In genomic region chr9:96874947-96875459, GRCh38 we compare ENCODE assay signal across 8 cellular contexts. TPM values are rescaled to one million over a fixed set of nuclear protein-coding genes. Genes with fewer than 3 reads are reported as not detected.
DNase-seq lines count a peak whose midpoint lies in the region; ATAC-seq and TF ChIP-seq lines count a peak whose summit lies in the region.

No MANE protein-coding gene starts in this region.

- peak overlapping the region; percentile 90 for H3K4me3 Mint-ChIP-seq in mesothelial cell of epicardium

- no peak for TF ChIP-seq CTCF in dorsolateral prefrontal cortex (IDR thresholded peaks at IDR 0.05 in 54 of 56, conservative IDR thresholded peaks at IDR 0.05 in 2 of 56; ENCODE audit: low read depth in 1 of 56, partially characterized antibody in 56 of 56)
- TF ChIP-seq CTCF in mesothelial cell of epicardium (IDR thresholded peaks at IDR 0.05; ENCODE audit: unreplicated experiment): no peak

- H3K27me3 ChIP-seq in SJSA1 (replicated peaks) (no peaks in the 10 kb centered on the region; the same call in 1 of the 2 replicates), dorsolateral prefrontal cortex (peaks cover 0 to 22% (median 8%) of the 10 kb centered on the region in 45 donors)

- H3K9me3 Mint-ChIP-seq in mesothelial cell of epicardium: no peaks in the 10 kb centered on the region

- intact Hi-C loops in dorsolateral prefrontal cortex (cut with DNase I): no loop called here

- no peaks in the 10 kb centered on the region for H3K9me3 ChIP-seq in SJSA1 (replicated peaks)

- peaks cover 11% of the 10 kb centered on the region for H3K4me1 Mint-ChIP-seq in mesothelial cell of epicardium

- H3K27ac ChIP-seq in SJSA1: no peak overlapping the region
- H3K27ac ChIP-seq in dorsolateral prefrontal cortex: peak overlapping the region in 25 of 59 donors; percentile 0 to 78 (median 46)

- peak overlapping the region; percentile 32 for H3K4me3 ChIP-seq in SJSA1
- H3K4me3 ChIP-seq in dorsolateral prefrontal cortex: peak overlapping the region; percentile 30 to 79 (median 63)

- H3K36me3 Mint-ChIP-seq in mesothelial cell of epicardium: no peaks in the 10 kb centered on the region

- H3K27me3 Mint-ChIP-seq in mesothelial cell of epicardium (ENCODE audit: low read depth): peaks cover 2% of the 10 kb centered on the region

- no peaks in the 10 kb centered on the region for H3K36me3 ChIP-seq in SJSA1

- H3K4me1 ChIP-seq in SJSA1 (replicated peaks): peaks cover 13% of the 10 kb centered on the region

- H3K27ac Mint-ChIP-seq in mesothelial cell of epicardium: peak overlapping the region; percentile 2

- DNase-seq in Caki2 (ENCODE audit: low read depth): peak; percentile 82
- DNase-seq in SJSA1 (ENCODE audit: low read depth in 1 of 2, low spot score in 2 of 2): peak in 1 of 2 experiments; percentile 32
- no peak for DNase-seq in dorsolateral prefrontal cortex
- no peak for DNase-seq in mesothelial cell of epicardium (ENCODE audit: low spot score in 2 of 2, unreplicated experiment in 2 of 2)
- no peak for DNase-seq in HUDEP-2 (lab: John Stamatoyannopoulos, UW; ENCODE audit: unreplicated experiment in 76 of 76)
- DNase-seq in CD1c-positive myeloid dendritic cell (ENCODE audit: extremely low spot score): no peak

- in situ Hi-C loops in Caki2 (cut with HindIII; ENCODE audit: low pct_unique_long_range_greater_than_20kb, low sequenced_read_pairs): no loop called here

- ATAC-seq in GM19438 (IDR thresholded peaks at IDR 0.05; ENCODE audit: low read depth, unreplicated experiment) (peak; percentile 46), HG03442 (IDR thresholded peaks at IDR 0.05; ENCODE audit: unreplicated experiment) (peak; percentile 69)

RNA-seq across cellular contexts. Expression of gene ZNF782, which starts 20.7 kb away (rescaled TPM):
- total RNA-seq in Caki2 (2014; rRNA removed; shearing (Covaris generic); ENCODE audit: low replicate concordance): 1.6 and 5.9 TPM in 2 replicates
- total RNA-seq in SJSA1 (2014; rRNA removed; shearing (Covaris generic)): 1.6 and 6.8 TPM in 2 replicates
- total RNA-seq in dorsolateral prefrontal cortex (10 to 100 TPM; 10.1 to 22.8 (median 15.5) TPM), mesothelial cell of epicardium (9.9 to 10.8 TPM (median 10.6 TPM) in 3 replicates)

RNA-seq across cellular contexts. Expression of gene NUTM2G, which starts 53.6 kb away (rescaled TPM):
- not detected in 2 replicates for total RNA-seq in Caki2 (2014; rRNA removed; shearing (Covaris generic); ENCODE audit: low replicate concordance)
- total RNA-seq in SJSA1 (2014; rRNA removed; shearing (Covaris generic)): not detected in 2 replicates
- under 1 TPM in 4 of 120 experiments, not detected in 116; 0.18 to 0.24 (median 0.22) TPM for total RNA-seq in dorsolateral prefrontal cortex
- 0.16 to 0.20 TPM in 2 of 3 replicates, not detected in the other for total RNA-seq in mesothelial cell of epicardium
